13 cellular contexts compared by ENCODE assay signal in the genomic region with DNA sequence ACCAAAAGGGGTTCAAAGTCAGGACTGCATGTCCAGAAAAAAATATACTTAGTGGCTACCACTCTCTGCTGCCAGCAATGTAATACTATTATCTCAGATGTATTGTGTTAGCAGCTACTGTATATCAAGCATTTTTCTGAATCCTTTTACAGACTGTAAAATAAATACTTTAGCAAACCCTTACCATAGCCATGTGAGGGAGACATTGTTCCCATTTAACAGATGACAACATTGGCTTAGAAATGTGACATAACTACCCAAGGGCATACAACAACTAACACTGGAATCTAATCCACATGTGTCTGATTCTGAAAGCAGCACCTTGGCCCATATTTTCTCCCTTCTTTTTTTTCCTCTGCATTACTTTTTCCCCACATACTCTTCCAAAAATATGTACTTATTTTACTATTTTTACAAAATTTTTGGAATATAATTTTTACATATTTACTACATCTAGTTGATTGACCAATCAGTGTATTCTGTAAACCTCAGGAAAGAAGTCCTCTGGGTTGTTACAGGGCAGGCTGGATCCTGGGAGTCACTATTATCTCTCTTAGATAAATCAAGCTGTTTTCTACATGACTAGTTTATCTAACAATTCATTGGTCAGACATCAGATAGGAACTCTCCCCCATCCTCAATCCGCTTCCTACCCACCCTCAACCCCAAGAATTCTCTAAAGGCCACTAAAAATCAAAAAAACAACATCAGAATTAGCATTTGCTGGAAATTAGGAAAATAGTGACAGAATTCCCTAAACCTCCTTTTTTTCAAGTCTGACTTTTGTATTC.
A peak's percentile ranks its signal among the peaks of the same experiment; 100 is the strongest.
DNase-seq lines count a peak whose midpoint lies in the region; ATAC-seq and TF ChIP-seq lines count a peak whose summit lies in the region.
"Had no signal": no experiment of that assay in that cellular context is flagged by ENCODE, and none has a peak within 500 bp of the region (broad histone marks: within the 10 kb centered on the region; RNA-seq: fewer than 3 reads in every experiment).

No MANE protein-coding gene starts in this region.

- POLR2A ChIA-PET in HCT116 (lab: Charles Lee): no interaction called here

- H4K20me1 ChIP-seq in HCT116 (ENCODE audit: insufficient read depth): no peaks in the 10 kb centered on the region

- H3K79me2 ChIP-seq in HCT116 (ENCODE audit: insufficient read depth, low read length): no peaks in the 10 kb centered on the region

- no peaks in the 10 kb centered on the region for H3K27me3 ChIP-seq in HCT116 (ENCODE audit: insufficient read depth, low read length)
- H3K27me3 ChIP-seq: neutrophil, SJCRH30 had no signal

- TF ChIP-seq CTCF in GM12864 (IDR thresholded peaks at IDR 0.05; ENCODE audit: low read depth, low read length, missing control alignments) (peak; percentile 11), HCT116 (IDR thresholded peaks at IDR 0.05 in 2 of 3, conservative IDR thresholded peaks at IDR 0.05 in 1 of 3; ENCODE audit: borderline replicate concordance in 1 of 3, insufficient read depth in 1 of 3, low read depth in 2 of 3, low read length in 2 of 3) (no peak)

- peaks cover 4% of the 10 kb centered on the region for H3K4me1 Mint-ChIP-seq in activated T-helper 17 cell treated with anti-CD3 and anti-CD28 coated beads, Interleukin-2, amount 50 U/mL, for 72 hours

- no peaks in the 10 kb centered on the region for H3K4me1 ChIP-seq in HCT116 (ENCODE audit: control insufficient read depth in 1 of 2, insufficient read depth in 2 of 2, low read length in 2 of 2)
- H3K4me1 ChIP-seq: SJCRH30 had no signal

- H3K4me3 ChIP-seq in GM12864 (ENCODE audit: low read depth, low read length) (no peak overlapping the region), HCT116 (replicated peaks in 1 of 2; ENCODE audit: low read depth in 1 of 2, low read length in 2 of 2) (no peak overlapping the region)
- H3K4me3 ChIP-seq: SJCRH30 had no signal

- H3K36me3 ChIP-seq in HCT116 (ENCODE audit: control insufficient read depth in 1 of 2, insufficient read depth in 2 of 2, low read length in 2 of 2): no peaks in the 10 kb centered on the region
- H3K36me3 ChIP-seq: neutrophil, SJCRH30 had no signal

- no peak overlapping the region for H3K27ac ChIP-seq in HCT116 (ENCODE audit: low read depth, low read length)
- H3K27ac ChIP-seq: neutrophil, SJCRH30 had no signal

- intact Hi-C loops in HCT116 (cut with micrococcal nuclease): no loop called here

- 0 out of 2 replicates have a peak, but pooled peaks have one; percentile 18 for TF ChIP-seq RAD21 in HCT116 (IDR thresholded peaks at IDR 0.05; ENCODE audit: low read depth)

- RAD21 ChIA-PET in HCT116 (lab: Charles Lee; ENCODE audit: low non-redundant PET in 1 of 2, low total read pairs in 2 of 2, uncharacterized antibody in 2 of 2, unreplicated experiment in 2 of 2): no interaction called here

- ATAC-seq in HCT116 (no peak), HG03175 (IDR thresholded peaks at IDR 0.05; ENCODE audit: unreplicated experiment) (no peak), HG02763 (IDR thresholded peaks at IDR 0.05; ENCODE audit: unreplicated experiment) (no peak)
- ATAC-seq in activated T-helper 17 cell treated with anti-CD3 and anti-CD28 coated beads, Interleukin-2, amount 50 U/mL, for 72 hours (replicated peaks): peak; percentile 67

- TF ChIP-seq POLR2A in HCT116 (IDR thresholded peaks at IDR 0.05; ENCODE audit: borderline replicate concordance, extremely low read depth, insufficient read depth, insufficient read length): no peak

- no peaks in the 10 kb centered on the region for H3K9me3 Mint-ChIP-seq in activated T-helper 17 cell treated with anti-CD3 and anti-CD28 coated beads, Interleukin-2, amount 50 U/mL, for 72 hours

- H3K27ac Mint-ChIP-seq in activated T-helper 17 cell treated with anti-CD3 and anti-CD28 coated beads, Interleukin-2, amount 50 U/mL, for 72 hours: no peak overlapping the region

- no peak overlapping the region for H3K4me3 Mint-ChIP-seq in activated T-helper 17 cell treated with anti-CD3 and anti-CD28 coated beads, Interleukin-2, amount 50 U/mL, for 72 hours

- H3K9me2 ChIP-seq in HCT116 (ENCODE audit: insufficient read depth): no peaks in the 10 kb centered on the region

- no peak overlapping the region for H2AFZ ChIP-seq in HCT116 (ENCODE audit: low read depth, low read length, poor library complexity, severe bottlenecking)

- H3K9me3 ChIP-seq in HCT116 (ENCODE audit: control insufficient read depth in 1 of 2, insufficient read depth in 1 of 2, low read depth in 1 of 2, low read length in 2 of 2): no peaks in the 10 kb centered on the region
- H3K9me3 ChIP-seq: neutrophil, SJCRH30 had no signal

- H3K27me3 Mint-ChIP-seq in activated T-helper 17 cell treated with anti-CD3 and anti-CD28 coated beads, Interleukin-2, amount 50 U/mL, for 72 hours: no peaks in the 10 kb centered on the region

- peak; percentile 12 for DNase-seq in GM12864 (ENCODE audit: low read depth)
- no peak for DNase-seq in HCT116 (ENCODE audit: low read depth, low spot score)
- DNase-seq in lung microvascular endothelial cell (ENCODE audit: low read depth in 2 of 2): peak; percentile 41 to 65
- no peak for DNase-seq in AG08396 (ENCODE audit: low spot score)
- DNase-seq in NOMO-1 treated with dmso at 0.1 percent for 144 hours (lab: John Stamatoyannopoulos, UW; ENCODE audit: unreplicated experiment): no peak
- DNase-seq: activated CD4-positive, alpha-beta T cell treated with anti-CD3 and anti-CD28 coated beads, Interleukin-2, amount 50 U/mL, for 4 hours; NCI-H2081; SJCRH30; stimulated activated CD4-positive, alpha-beta T cell treated with anti-CD3 and anti-CD28 coated beads, Interleukin-1b, Interleukin-23, amount 100 ng/mL, for 48 hours had no signal

- no TSS peak for BruUV-seq in HCT116 (replicated peaks; lab: Mats Ljungman, UMichigan)

- H3K4me2 ChIP-seq in HCT116 (ENCODE audit: low read length): no peak overlapping the region

- CTCF ChIA-PET in HCT116 (lab: Charles Lee): no interaction called here

- no peaks in the 10 kb centered on the region for H3K36me3 Mint-ChIP-seq in activated T-helper 17 cell treated with anti-CD3 and anti-CD28 coated beads, Interleukin-2, amount 50 U/mL, for 72 hours (ENCODE audit: low read depth)

- no peak overlapping the region for H3K9ac ChIP-seq in HCT116 (ENCODE audit: low read length)

TF ChIP-seq in HCT116, 20 proteins besides CTCF, POLR2A, EP300 and RAD21 (continues in another document):
- TF ChIP-seq SRF (IDR thresholded peaks at IDR 0.05; ENCODE audit: low read depth) (no peak), YY1 (IDR thresholded peaks at IDR 0.05; ENCODE audit: extremely low read depth, insufficient replicate concordance, low read depth, low read length) (no peak), POLR2AphosphoS5 (IDR thresholded peaks at IDR 0.05; ENCODE audit: low read depth, low read length) (no peak), ZFX (IDR thresholded peaks at IDR 0.05) (no peak), SP1 (IDR thresholded peaks at IDR 0.05; ENCODE audit: low read depth) (no peak), JUND (IDR thresholded peaks at IDR 0.05) (no peak), ELF1 (IDR thresholded peaks at IDR 0.05; ENCODE audit: borderline replicate concordance, low read depth) (no peak)
- TF ChIP-seq, protein P1, sequence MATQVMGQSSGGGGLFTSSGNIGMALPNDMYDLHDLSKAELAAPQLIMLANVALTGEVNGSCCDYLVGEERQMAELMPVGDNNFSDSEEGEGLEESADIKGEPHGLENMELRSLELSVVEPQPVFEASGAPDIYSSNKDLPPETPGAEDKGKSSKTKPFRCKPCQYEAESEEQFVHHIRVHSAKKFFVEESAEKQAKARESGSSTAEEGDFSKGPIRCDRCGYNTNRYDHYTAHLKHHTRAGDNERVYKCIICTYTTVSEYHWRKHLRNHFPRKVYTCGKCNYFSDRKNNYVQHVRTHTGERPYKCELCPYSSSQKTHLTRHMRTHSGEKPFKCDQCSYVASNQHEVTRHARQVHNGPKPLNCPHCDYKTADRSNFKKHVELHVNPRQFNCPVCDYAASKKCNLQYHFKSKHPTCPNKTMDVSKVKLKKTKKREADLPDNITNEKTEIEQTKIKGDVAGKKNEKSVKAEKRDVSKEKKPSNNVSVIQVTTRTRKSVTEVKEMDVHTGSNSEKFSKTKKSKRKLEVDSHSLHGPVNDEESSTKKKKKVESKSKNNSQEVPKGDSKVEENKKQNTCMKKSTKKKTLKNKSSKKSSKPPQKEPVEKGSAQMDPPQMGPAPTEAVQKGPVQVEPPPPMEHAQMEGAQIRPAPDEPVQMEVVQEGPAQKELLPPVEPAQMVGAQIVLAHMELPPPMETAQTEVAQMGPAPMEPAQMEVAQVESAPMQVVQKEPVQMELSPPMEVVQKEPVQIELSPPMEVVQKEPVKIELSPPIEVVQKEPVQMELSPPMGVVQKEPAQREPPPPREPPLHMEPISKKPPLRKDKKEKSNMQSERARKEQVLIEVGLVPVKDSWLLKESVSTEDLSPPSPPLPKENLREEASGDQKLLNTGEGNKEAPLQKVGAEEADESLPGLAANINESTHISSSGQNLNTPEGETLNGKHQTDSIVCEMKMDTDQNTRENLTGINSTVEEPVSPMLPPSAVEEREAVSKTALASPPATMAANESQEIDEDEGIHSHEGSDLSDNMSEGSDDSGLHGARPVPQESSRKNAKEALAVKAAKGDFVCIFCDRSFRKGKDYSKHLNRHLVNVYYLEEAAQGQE (IDR thresholded peaks at IDR 0.05; ENCODE audit: low read depth): no peak
- TF ChIP-seq, protein P2, sequence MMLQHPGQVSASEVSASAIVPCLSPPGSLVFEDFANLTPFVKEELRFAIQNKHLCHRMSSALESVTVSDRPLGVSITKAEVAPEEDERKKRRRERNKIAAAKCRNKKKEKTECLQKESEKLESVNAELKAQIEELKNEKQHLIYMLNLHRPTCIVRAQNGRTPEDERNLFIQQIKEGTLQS (IDR thresholded peaks at IDR 0.05): no peak
- TF ChIP-seq, protein P3, sequence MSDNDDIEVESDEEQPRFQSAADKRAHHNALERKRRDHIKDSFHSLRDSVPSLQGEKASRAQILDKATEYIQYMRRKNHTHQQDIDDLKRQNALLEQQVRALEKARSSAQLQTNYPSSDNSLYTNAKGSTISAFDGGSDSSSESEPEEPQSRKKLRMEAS (IDR thresholded peaks at IDR 0.05): no peak
- TF ChIP-seq, protein P4, sequence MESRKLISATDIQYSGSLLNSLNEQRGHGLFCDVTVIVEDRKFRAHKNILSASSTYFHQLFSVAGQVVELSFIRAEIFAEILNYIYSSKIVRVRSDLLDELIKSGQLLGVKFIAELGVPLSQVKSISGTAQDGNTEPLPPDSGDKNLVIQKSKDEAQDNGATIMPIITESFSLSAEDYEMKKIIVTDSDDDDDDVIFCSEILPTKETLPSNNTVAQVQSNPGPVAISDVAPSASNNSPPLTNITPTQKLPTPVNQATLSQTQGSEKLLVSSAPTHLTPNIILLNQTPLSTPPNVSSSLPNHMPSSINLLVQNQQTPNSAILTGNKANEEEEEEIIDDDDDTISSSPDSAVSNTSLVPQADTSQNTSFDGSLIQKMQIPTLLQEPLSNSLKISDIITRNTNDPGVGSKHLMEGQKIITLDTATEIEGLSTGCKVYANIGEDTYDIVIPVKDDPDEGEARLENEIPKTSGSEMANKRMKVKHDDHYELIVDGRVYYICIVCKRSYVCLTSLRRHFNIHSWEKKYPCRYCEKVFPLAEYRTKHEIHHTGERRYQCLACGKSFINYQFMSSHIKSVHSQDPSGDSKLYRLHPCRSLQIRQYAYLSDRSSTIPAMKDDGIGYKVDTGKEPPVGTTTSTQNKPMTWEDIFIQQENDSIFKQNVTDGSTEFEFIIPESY (IDR thresholded peaks at IDR 0.05; ENCODE audit: extremely low read depth, insufficient replicate concordance, low read length): no peak

Comparison
In these comparisons a context has a peak if more than half of its experiments do, and no peak if none do; other contexts are left out.
1. DNase-seq: peak in GM12864 (single experiment) and lung microvascular endothelial cell (2 of 2); none in HCT116 (single experiment), AG08396 (single experiment) and NOMO-1 treated with dmso at 0.1 percent for 144 hours (single experiment).